ENCODE assay signal across 23 cellular contexts in genomic region chr12:97022831-97023230, GRCh38.
DNase-seq lines count a peak whose midpoint lies in the region; ATAC-seq, FAIRE-seq and TF ChIP-seq lines count a peak whose summit lies in the region.
"Had no signal": no experiment of that assay in that cellular context is flagged by ENCODE, and none has a peak within 500 bp of the region (broad histone marks: within the 10 kb centered on the region; RNA-seq: fewer than 3 reads in every experiment).

No MANE protein-coding gene starts in this region.

- no peak overlapping the region for H3K4me3 Mint-ChIP-seq in stimulated activated memory B cell treated with anti-CD40 and anti-IgM and Interleukin-4, amounts not matched to agents 10 μg/mL and 1 μg/mL and 100 μg/mL, for 72 hours
- H3K4me3 Mint-ChIP-seq: CD14-positive monocyte; CD8-positive, alpha-beta memory T cell had no signal

- no peaks in the 10 kb centered on the region for H3K27me3 Mint-ChIP-seq in stimulated activated memory B cell treated with anti-CD40 and anti-IgM and Interleukin-4, amounts not matched to agents 10 μg/mL and 1 μg/mL and 100 μg/mL, for 72 hours

- H3K4me1 Mint-ChIP-seq in stimulated activated memory B cell treated with anti-CD40 and anti-IgM and Interleukin-4, amounts not matched to agents 10 μg/mL and 1 μg/mL and 100 μg/mL, for 72 hours, result no peaks in the 10 kb centered on the region
- H3K4me1 Mint-ChIP-seq: CD14-positive monocyte; CD8-positive, alpha-beta memory T cell had no signal

- FAIRE-seq in GM12892 (lab: Jason Lieb, UNC), result no peak
- FAIRE-seq: GM18507 had no signal

- DNase-seq in NCI-H1105 treated with DMSO at 0.1 percent for 48 hours (lab: John Stamatoyannopoulos, UW) (peak; percentile 63), NCI-H1105 (lab: John Stamatoyannopoulos, UW) (no peak), NCI-H146 treated with DMSO at 0.1 percent for 48 hours (lab: John Stamatoyannopoulos, UW; ENCODE audit: unreplicated experiment) (peak; percentile 45), NCI-H2227 (lab: John Stamatoyannopoulos, UW; ENCODE audit: unreplicated experiment) (peak; percentile 30), NCI-H748 treated with DMSO at 0.1 percent for 48 hours (lab: John Stamatoyannopoulos, UW) (peak; percentile 12), kidney glomerular epithelial cell (lab: John Stamatoyannopoulos, UW) (no peak), GM12892 (ENCODE audit: insufficient read length) (no peak)
- DNase-seq: 8988T; ACHN; BE2C; CD8-positive, alpha-beta memory T cell; DMS 273 treated with DMSO at 0.1 percent for 48 hours; GM23248; H7; Karpas-422; NCI-H1694 treated with DMSO at 0.1 percent for 48 hours; NCI-H2081 treated with DMSO at 0.1 percent for 48 hours; NCI-H446; Right ventricle myocardium superior; RPMI8226 had no signal

- no peak for TF ChIP-seq POLR2A in GM12892 (IDR thresholded peaks at IDR 0.05; ENCODE audit: low read depth, low read length)

- H3K9me3 Mint-ChIP-seq in stimulated activated memory B cell treated with anti-CD40 and anti-IgM and Interleukin-4, amounts not matched to agents 10 μg/mL and 1 μg/mL and 100 μg/mL, for 72 hours, result no peaks in the 10 kb centered on the region
- H3K9me3 Mint-ChIP-seq: CD8-positive, alpha-beta memory T cell had no signal

- ATAC-seq in stimulated activated memory B cell treated with anti-CD40 and anti-IgM and Interleukin-4, amounts not matched to agents 10 μg/mL and 1 μg/mL and 100 μg/mL, for 72 hours, result no peak

- no peaks in the 10 kb centered on the region for H3K36me3 Mint-ChIP-seq in stimulated activated memory B cell treated with anti-CD40 and anti-IgM and Interleukin-4, amounts not matched to agents 10 μg/mL and 1 μg/mL and 100 μg/mL, for 72 hours
- H3K36me3 Mint-ChIP-seq: CD14-positive monocyte; CD8-positive, alpha-beta memory T cell had no signal

- H3K27ac Mint-ChIP-seq in stimulated activated memory B cell treated with anti-CD40 and anti-IgM and Interleukin-4, amounts not matched to agents 10 μg/mL and 1 μg/mL and 100 μg/mL, for 72 hours, result no peak overlapping the region
- H3K27ac Mint-ChIP-seq: CD14-positive monocyte; CD8-positive, alpha-beta memory T cell had no signal

Comparison
In these comparisons a context has a peak if more than half of its experiments do, and no peak if none do; other contexts are left out.
1. DNase-seq: peak in NCI-H1105 treated with DMSO at 0.1 percent for 48 hours (single experiment), NCI-H146 treated with DMSO at 0.1 percent for 48 hours (single experiment), NCI-H2227 (single experiment) and NCI-H748 treated with DMSO at 0.1 percent for 48 hours (single experiment); none in NCI-H1105 (single experiment), kidney glomerular epithelial cell (single experiment) and GM12892 (single experiment).